ENCODE assay signal across 8 cellular contexts in genomic region chr5:80961376-80962281, GRCh38. TPM values are rescaled to one million over a fixed set of nuclear protein-coding genes. Genes with fewer than 3 reads are reported as not detected.
DNase-seq lines count a peak whose midpoint lies in the region; ATAC-seq and TF ChIP-seq lines count a peak whose summit lies in the region.

No MANE protein-coding gene starts in this region.

- peak overlapping the region; percentile 81 for H3K4me3 Mint-ChIP-seq in activated CD8-positive, alpha-beta memory T cell treated with anti-CD3 and anti-CD28 coated beads, Interleukin-2, amount 10 ng/mL, durations not matched to agents 7 days and 5 days

- peaks cover 19% of the 10 kb centered on the region for H3K27me3 ChIP-seq in H7 (ENCODE audit: control insufficient read depth, insufficient read depth, low read length)

- TF ChIP-seq CTCF in fibroblast of pulmonary artery (IDR thresholded peaks at IDR 0.05; ENCODE audit: low read length, missing control alignments), result no peak

- H3K4me3 ChIP-seq in H7 (ENCODE audit: insufficient read depth, low read depth, low read length), result peak overlapping the region; percentile 66
- peak overlapping the region; percentile 44 for H3K4me3 ChIP-seq in fibroblast of pulmonary artery (replicated peaks; ENCODE audit: low read depth, low read length)

- H3K9me3 Mint-ChIP-seq in activated CD8-positive, alpha-beta memory T cell treated with anti-CD3 and anti-CD28 coated beads, Interleukin-2, amount 10 ng/mL, durations not matched to agents 7 days and 5 days (ENCODE audit: low read depth), result no peaks in the 10 kb centered on the region

- H3K36me3 ChIP-seq in H7 (replicated peaks; ENCODE audit: control insufficient read depth, insufficient read depth, low read length), result no peaks in the 10 kb centered on the region

- DNase-seq in H7 (peak; percentile 44), fibroblast of pulmonary artery (ENCODE audit: low read depth) (no peak), renal cortical epithelial cell (ENCODE audit: low read depth) (peak; percentile 84), NAMALWA (ENCODE audit: low spot score) (no peak)
- DNase-seq in activated CD8-positive, alpha-beta memory T cell treated with anti-CD3 and anti-CD28 coated beads, Interleukin-2, amount 10 ng/mL, durations not matched to agents 7 days and 5 days, result peak; percentile 71

- peak overlapping the region; percentile 73 for H3K27ac Mint-ChIP-seq in activated CD8-positive, alpha-beta memory T cell treated with anti-CD3 and anti-CD28 coated beads, Interleukin-2, amount 10 ng/mL, durations not matched to agents 7 days and 5 days

- peaks cover 8% of the 10 kb centered on the region for H3K36me3 Mint-ChIP-seq in activated CD8-positive, alpha-beta memory T cell treated with anti-CD3 and anti-CD28 coated beads, Interleukin-2, amount 10 ng/mL, durations not matched to agents 7 days and 5 days

- ATAC-seq in activated CD8-positive, alpha-beta memory T cell treated with anti-CD3 and anti-CD28 coated beads, Interleukin-2, amount 10 ng/mL, durations not matched to agents 7 days and 5 days, result peak; percentile 54
- no peak for ATAC-seq in HG02623 (IDR thresholded peaks at IDR 0.05; ENCODE audit: unreplicated experiment)
- ATAC-seq in HG03280 (IDR thresholded peaks at IDR 0.05; ENCODE audit: unreplicated experiment), result no peak
- ATAC-seq in HG03159 (IDR thresholded peaks at IDR 0.05; ENCODE audit: unreplicated experiment), result no peak

- CTCF ChIA-PET in activated CD8-positive, alpha-beta memory T cell treated with anti-CD3 and anti-CD28 coated beads, Interleukin-2, amount 10 ng/mL, durations not matched to agents 7 days and 5 days (lab: Charles Lee), result interaction anchor here (0.6 to 1.2 kb wide), 5 partner anchors 25 to 205 kb away, joined by 3 to 4 read pairs (median 3); no protein-coding TSS in a partner anchor

- peaks cover 57% of the 10 kb centered on the region for H3K4me1 Mint-ChIP-seq in activated CD8-positive, alpha-beta memory T cell treated with anti-CD3 and anti-CD28 coated beads, Interleukin-2, amount 10 ng/mL, durations not matched to agents 7 days and 5 days

- peaks cover 18% of the 10 kb centered on the region for H3K27me3 Mint-ChIP-seq in activated CD8-positive, alpha-beta memory T cell treated with anti-CD3 and anti-CD28 coated beads, Interleukin-2, amount 10 ng/mL, durations not matched to agents 7 days and 5 days

RNA-seq across cellular contexts. Expression of gene RASGRF2, which starts 1.5 kb away (rescaled TPM):
- total RNA-seq in H7 (2014; rRNA removed; shearing (Covaris generic)), result 4.0 and 5.3 TPM in 2 replicates
- 10 to 100 TPM in 1 of 2 experiments, 1 to 10 TPM in 1; 4.8 to 12.3 TPM for total RNA-seq in activated CD8-positive, alpha-beta memory T cell treated with anti-CD3 and anti-CD28 coated beads, Interleukin-2, amount 10 ng/mL, durations not matched to agents 7 days and 5 days
- 10.6 and 34.2 TPM in 2 replicates for total RNA-seq in renal cortical epithelial cell

Comparison
In these comparisons a context has a peak if more than half of its experiments do, and no peak if none do; other contexts are left out.
1. DNase-seq: peak in H7 (single experiment), activated CD8-positive, alpha-beta memory T cell treated with anti-CD3 and anti-CD28 coated beads, Interleukin-2, amount 10 ng/mL, durations not matched to agents 7 days and 5 days (single experiment) and renal cortical epithelial cell (single experiment); none in fibroblast of pulmonary artery (single experiment) and NAMALWA (single experiment).